In the genomic region with DNA sequence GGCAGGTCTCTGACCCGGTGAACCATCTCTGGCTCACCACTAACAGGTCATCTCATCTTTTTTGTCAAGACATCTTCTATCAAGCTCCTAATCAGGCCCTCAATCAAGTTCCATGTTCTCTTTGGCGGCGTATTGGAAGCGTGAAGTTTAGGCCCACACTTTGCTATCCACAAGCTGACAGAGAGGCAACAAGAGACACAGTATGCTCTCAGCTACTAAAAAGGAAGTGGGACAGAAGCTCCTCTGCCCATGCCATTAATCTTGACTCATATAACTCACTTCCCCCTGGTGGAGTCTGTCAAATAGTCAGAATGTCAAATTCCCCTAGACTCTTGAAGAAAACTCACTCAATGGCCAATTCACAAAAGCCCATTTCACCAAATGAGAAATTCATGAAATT, we compare ENCODE assay signal across 8 cellular contexts.
DNase-seq lines count a peak whose midpoint lies in the region; ATAC-seq and TF ChIP-seq lines count a peak whose summit lies in the region.

No MANE protein-coding gene starts in this region.

- CTCF ChIA-PET in activated CD4-positive, alpha-beta memory T cell treated with anti-CD3 and anti-CD28 coated beads for 36 hours (lab: Charles Lee) = interaction anchor here (1.1 to 1.6 kb wide), 5 partner anchors 14 to 163 kb away, joined by 4 to 6 read pairs (median 4); a partner anchor contains a TSS

- no peaks in the 10 kb centered on the region for H3K27me3 Mint-ChIP-seq in activated CD4-positive, alpha-beta memory T cell treated with anti-CD3 and anti-CD28 coated beads for 36 hours
- H3K27me3 Mint-ChIP-seq in naive B cell (peaks cover 0 to 3% (median 0%) of the 10 kb centered on the region in 3 donors), progenitor cell of endocrine pancreas (peaks cover 4% of the 10 kb centered on the region)

- peaks cover 28% of the 10 kb centered on the region for H3K4me1 Mint-ChIP-seq in activated CD4-positive, alpha-beta memory T cell treated with anti-CD3 and anti-CD28 coated beads for 36 hours (ENCODE audit: low read depth)
- H3K4me1 Mint-ChIP-seq in naive B cell (peaks cover 12 to 30% (median 23%) of the 10 kb centered on the region in 3 donors), progenitor cell of endocrine pancreas (ENCODE audit: low read depth) (peaks cover 3% of the 10 kb centered on the region)

- H3K27ac Mint-ChIP-seq in activated CD4-positive, alpha-beta memory T cell treated with anti-CD3 and anti-CD28 coated beads for 36 hours = peak overlapping the region; percentile 83
- H3K27ac Mint-ChIP-seq in naive B cell (peak overlapping the region in 3 of 6 donors; percentile 21 to 85 (median 84)), progenitor cell of endocrine pancreas (no peak overlapping the region)

- ATAC-seq in GM19468 (IDR thresholded peaks at IDR 0.05; ENCODE audit: extremely low read depth, unreplicated experiment) (peak; percentile 83), HG03439 (IDR thresholded peaks at IDR 0.05; ENCODE audit: unreplicated experiment) (peak; percentile 95), naive B cell (ENCODE audit: low read depth in 2 of 2) (peak; percentile 96 to 97)

- intact Hi-C loops in activated CD4-positive, alpha-beta memory T cell treated with anti-CD3 and anti-CD28 coated beads for 36 hours (cut with micrococcal nuclease) = loop anchor here (1.0 to 2.0 kb wide), 7 partner anchors 29 to 143 kb away; a partner anchor contains a TSS

- TF ChIP-seq CTCF in GM12872 (IDR thresholded peaks at IDR 0.05; ENCODE audit: insufficient read depth, low read depth, low read length) (peak; percentile 27; the same call in 1 of the 3 replicates), progenitor cell of endocrine pancreas (IDR thresholded peaks at IDR 0.05; ENCODE audit: unreplicated experiment) (no peak)

- no peaks in the 10 kb centered on the region for H3K36me3 Mint-ChIP-seq in activated CD4-positive, alpha-beta memory T cell treated with anti-CD3 and anti-CD28 coated beads for 36 hours
- H3K36me3 Mint-ChIP-seq in naive B cell (no peaks in the 10 kb centered on the region), progenitor cell of endocrine pancreas (ENCODE audit: insufficient read depth) (no peaks in the 10 kb centered on the region)

- DNase-seq in activated CD4-positive, alpha-beta memory T cell treated with anti-CD3 and anti-CD28 coated beads for 36 hours = peak; percentile 28
- peak; percentile 43 for DNase-seq in naive B cell
- no peak for DNase-seq in progenitor cell of endocrine pancreas (ENCODE audit: low spot score, unreplicated experiment)
- DNase-seq in NCI-H2171 treated with DMSO at 0.1 percent for 48 hours (lab: John Stamatoyannopoulos, UW) = no peak
- no peak for DNase-seq in D341Med (ENCODE audit: low spot score)

- POLR2A ChIA-PET in activated CD4-positive, alpha-beta memory T cell treated with anti-CD3 and anti-CD28 coated beads for 36 hours (lab: Charles Lee) = interaction anchor here (0.6 to 1.2 kb wide), 6 partner anchors 19 to 153 kb away, joined by 3 to 6 read pairs (median 3); a partner anchor contains a TSS

- peak overlapping the region; percentile 25 for H3K4me3 Mint-ChIP-seq in activated CD4-positive, alpha-beta memory T cell treated with anti-CD3 and anti-CD28 coated beads for 36 hours
- H3K4me3 Mint-ChIP-seq in naive B cell (peak overlapping the region in 1 of 8 donors; percentile 17), progenitor cell of endocrine pancreas (ENCODE audit: low read depth) (no peak overlapping the region)

- no peaks in the 10 kb centered on the region for H3K9me3 Mint-ChIP-seq in activated CD4-positive, alpha-beta memory T cell treated with anti-CD3 and anti-CD28 coated beads for 36 hours
- peaks cover 0 to 1% (median 0%) of the 10 kb centered on the region in 7 donors for H3K9me3 Mint-ChIP-seq in naive B cell
- H3K9me3 Mint-ChIP-seq in progenitor cell of endocrine pancreas (ENCODE audit: low read depth) = no peaks in the 10 kb centered on the region

Comparison
In these comparisons a context has a peak if more than half of its experiments do, and no peak if none do; other contexts are left out.
1. DNase-seq: peak in activated CD4-positive, alpha-beta memory T cell treated with anti-CD3 and anti-CD28 coated beads for 36 hours (single experiment) and naive B cell (single experiment); none in progenitor cell of endocrine pancreas (single experiment), NCI-H2171 treated with DMSO at 0.1 percent for 48 hours (single experiment) and D341Med (single experiment).
2. Peak in every context shown above with its lines, with median percentiles within 50 percentile points of each other: ATAC-seq.